Comparison of ENCODE assay signal across 26 cellular contexts in genomic region chr7:112437038-112437437, GRCh38. TPM values are rescaled to one million over a fixed set of nuclear protein-coding genes. Genes with fewer than 3 reads are reported as not detected.
DNase-seq lines count a peak whose midpoint lies in the region; ATAC-seq and TF ChIP-seq lines count a peak whose summit lies in the region.
"Had no signal": no experiment of that assay in that cellular context is flagged by ENCODE, and none has a peak within 500 bp of the region (broad histone marks: within the 10 kb centered on the region; RNA-seq: fewer than 3 reads in every experiment).

No MANE protein-coding gene starts in this region.

- H3K36me3 Mint-ChIP-seq in activated CD4-positive, alpha-beta T cell treated with anti-CD3 and anti-CD28 coated beads, Interleukin-2, amount 10 ng/mL, durations not matched to agents 24 days and 14 days (ENCODE audit: low read depth): no peaks in the 10 kb centered on the region
- H3K36me3 Mint-ChIP-seq: activated CD4-positive, alpha-beta memory T cell treated with anti-CD3 and anti-CD28 coated beads for 36 hours; brain; stimulated activated memory B cell treated with anti-CD40 and anti-IgM and Interleukin-4, amounts not matched to agents 10 μg/mL and 1 μg/mL and 100 μg/mL, for 72 hours; WTC11 had no signal

- no peaks in the 10 kb centered on the region for H3K9me3 Mint-ChIP-seq in activated CD4-positive, alpha-beta T cell treated with anti-CD3 and anti-CD28 coated beads, Interleukin-2, amount 10 ng/mL, durations not matched to agents 24 days and 14 days
- H3K9me3 Mint-ChIP-seq: activated CD4-positive, alpha-beta memory T cell treated with anti-CD3 and anti-CD28 coated beads for 36 hours; CD8-positive, alpha-beta memory T cell; stimulated activated memory B cell treated with anti-CD40 and anti-IgM and Interleukin-4, amounts not matched to agents 10 μg/mL and 1 μg/mL and 100 μg/mL, for 72 hours; T-helper 2 cell treated with Interferon-gamma antibody and Interleukin-4, amounts not matched to agents 5 μg/mL and 100 μg/mL, for 36 hours; WTC11 had no signal

- H3K27me3 ChIP-seq in PC-3 (ENCODE audit: low read length) (no peaks in the 10 kb centered on the region), gastrocnemius medialis (no peaks in the 10 kb centered on the region)

- no TSS peak for BruUV-seq in PC-3 (replicated peaks; lab: Mats Ljungman, UMichigan)

- in situ Hi-C loops in gastrocnemius medialis (cut with MboI; ENCODE audit: low sequenced_read_pairs in 4 of 4): no loop called here

- no peak for TF ChIP-seq CTCF in PC-3 (conservative IDR thresholded peaks at IDR 0.05; ENCODE audit: low read depth, low read length)
- TF ChIP-seq CTCF in epithelial cell of esophagus (IDR thresholded peaks at IDR 0.05; ENCODE audit: insufficient read depth, low read depth, low read length, missing control alignments): no peak
- TF ChIP-seq CTCF in gastrocnemius medialis (IDR thresholded peaks at IDR 0.05 in 4 of 5, conservative IDR thresholded peaks at IDR 0.05 in 1 of 5): no peak

- peak; percentile 77 for DNase-seq in EH (ENCODE audit: low read depth)
- peak; percentile 55 for DNase-seq in PC-3
- peak; percentile 63 for DNase-seq in epithelial cell of esophagus (ENCODE audit: low read depth)
- no peak for DNase-seq in gastrocnemius medialis
- DNase-seq in stimulated activated CD4-positive, alpha-beta T cell treated with anti-CD3 and anti-CD28 coated beads, Interleukin-2, amount 100 ng/mL, for 48 hours: no peak
- no peak for DNase-seq in NCI-H2081 (lab: John Stamatoyannopoulos, UW)
- no peak for DNase-seq in activated CD4-positive, alpha-beta T cell treated with anti-CD3 and anti-CD28 coated beads, Interleukin-2, amount 10 ng/mL, durations not matched to agents 24 days and 14 days
- no peak for DNase-seq in cerebellum (ENCODE audit: low spot score)
- DNase-seq: activated CD4-positive, alpha-beta memory T cell treated with anti-CD3 and anti-CD28 coated beads for 36 hours; activated effector memory CD4-positive, alpha-beta T cell treated with Interleukin-2 at 50 U/mL for 16 hours; CD8-positive, alpha-beta memory T cell; DMS53; glutamatergic neuron; mucosa of descending colon; NCI-H1417; NCI-H526; nephron progenitor cell; posterior cingulate gyrus; RPMI8226; stimulated activated CD4-positive, alpha-beta T cell treated with anti-CD3 and anti-CD28 coated beads, Interleukin-2, amount 100 ng/mL, for 24 hours had no signal

- no peak overlapping the region for H3K4me3 Mint-ChIP-seq in activated CD4-positive, alpha-beta T cell treated with anti-CD3 and anti-CD28 coated beads, Interleukin-2, amount 10 ng/mL, durations not matched to agents 24 days and 14 days
- H3K4me3 Mint-ChIP-seq: activated CD4-positive, alpha-beta memory T cell treated with anti-CD3 and anti-CD28 coated beads for 36 hours; brain; CD8-positive, alpha-beta memory T cell; nephron progenitor cell; stimulated activated memory B cell treated with anti-CD40 and anti-IgM and Interleukin-4, amounts not matched to agents 10 μg/mL and 1 μg/mL and 100 μg/mL, for 72 hours; T-helper 2 cell treated with Interferon-gamma antibody and Interleukin-4, amounts not matched to agents 5 μg/mL and 100 μg/mL, for 36 hours; WTC11 had no signal

- H3K79me2 ChIP-seq in PC-3 (ENCODE audit: low read length): no peaks in the 10 kb centered on the region

- no peaks in the 10 kb centered on the region for H3K4me1 Mint-ChIP-seq in activated CD4-positive, alpha-beta T cell treated with anti-CD3 and anti-CD28 coated beads, Interleukin-2, amount 10 ng/mL, durations not matched to agents 24 days and 14 days
- H3K4me1 Mint-ChIP-seq: CD8-positive, alpha-beta memory T cell; nephron progenitor cell; stimulated activated memory B cell treated with anti-CD40 and anti-IgM and Interleukin-4, amounts not matched to agents 10 μg/mL and 1 μg/mL and 100 μg/mL, for 72 hours; WTC11 had no signal

- intact Hi-C loops in PC-3 (cut with micrococcal nuclease): no loop called here
- intact Hi-C loops in gastrocnemius medialis (cut with DNase I; ENCODE audit: low total_unique reads): no loop called here
- intact Hi-C loops in activated CD4-positive, alpha-beta T cell treated with anti-CD3 and anti-CD28 coated beads, Interleukin-2, amount 10 ng/mL, durations not matched to agents 24 days and 14 days (cut with micrococcal nuclease): no loop called here

- TF ChIP-seq POLR2A in gastrocnemius medialis (IDR thresholded peaks at IDR 0.05): no peak

- POLR2A ChIA-PET in PC-3 (lab: Charles Lee; ENCODE audit: unreplicated experiment): no interaction called here

- H4K20me1 ChIP-seq in PC-3 (ENCODE audit: low read length): no peaks in the 10 kb centered on the region

- H3K27ac ChIP-seq in PC-3 (ENCODE audit: low read length): no peak overlapping the region
- H3K27ac ChIP-seq in gastrocnemius medialis: peak overlapping the region in 2 of 4 donors; percentile 34 to 59

- H3K4me1 ChIP-seq in PC-3 (ENCODE audit: insufficient read depth, low read length) (peaks cover 20% of the 10 kb centered on the region), gastrocnemius medialis (peaks cover 6 to 12% of the 10 kb centered on the region in 2 donors)

- H3K27me3 Mint-ChIP-seq in activated CD4-positive, alpha-beta T cell treated with anti-CD3 and anti-CD28 coated beads, Interleukin-2, amount 10 ng/mL, durations not matched to agents 24 days and 14 days: peaks cover 18% of the 10 kb centered on the region
- H3K27me3 Mint-ChIP-seq: stimulated activated memory B cell treated with anti-CD40 and anti-IgM and Interleukin-4, amounts not matched to agents 10 μg/mL and 1 μg/mL and 100 μg/mL, for 72 hours had no signal

- ATAC-seq in PC-3: peak; percentile 83
- peak; percentile 93 to 94 for ATAC-seq in gastrocnemius medialis
- ATAC-seq: GM12878; left lobe of liver; mucosa of descending colon; stimulated activated memory B cell treated with anti-CD40 and anti-IgM and Interleukin-4, amounts not matched to agents 10 μg/mL and 1 μg/mL and 100 μg/mL, for 72 hours; WTC11 had no signal

- no peak overlapping the region for H2AFZ ChIP-seq in PC-3 (ENCODE audit: low read length)

- CTCF ChIA-PET in PC-3 (lab: Charles Lee): no interaction called here

- no peak overlapping the region for H3K9ac ChIP-seq in PC-3 (ENCODE audit: low read length)

- no peak overlapping the region for H3K27ac Mint-ChIP-seq in activated CD4-positive, alpha-beta T cell treated with anti-CD3 and anti-CD28 coated beads, Interleukin-2, amount 10 ng/mL, durations not matched to agents 24 days and 14 days
- H3K27ac Mint-ChIP-seq: activated CD4-positive, alpha-beta memory T cell treated with anti-CD3 and anti-CD28 coated beads for 36 hours; brain; CD8-positive, alpha-beta memory T cell; nephron progenitor cell; stimulated activated memory B cell treated with anti-CD40 and anti-IgM and Interleukin-4, amounts not matched to agents 10 μg/mL and 1 μg/mL and 100 μg/mL, for 72 hours; T-helper 2 cell treated with Interferon-gamma antibody and Interleukin-4, amounts not matched to agents 5 μg/mL and 100 μg/mL, for 36 hours; WTC11 had no signal

- no peaks in the 10 kb centered on the region for H3K9me3 ChIP-seq in PC-3 (ENCODE audit: low read length)
- no peaks in the 10 kb centered on the region for H3K9me3 ChIP-seq in gastrocnemius medialis
- H3K9me3 ChIP-seq: mucosa of descending colon had no signal

- no peaks in the 10 kb centered on the region for H3F3A ChIP-seq in PC-3 (ENCODE audit: low read length, unreplicated experiment)

- H3K9me2 ChIP-seq in PC-3 (replicated peaks; ENCODE audit: low read length): no peaks in the 10 kb centered on the region

- H3K4me3 ChIP-seq in PC-3 (ENCODE audit: low read length): no peak overlapping the region
- H3K4me3 ChIP-seq in epithelial cell of esophagus (ENCODE audit: low read length): no peak overlapping the region
- H3K4me3 ChIP-seq in gastrocnemius medialis: no peak overlapping the region
- H3K4me3 ChIP-seq: GM12878, mucosa of descending colon had no signal

- H3K4me2 ChIP-seq in PC-3 (ENCODE audit: low read length): no peak overlapping the region

- H3K36me3 ChIP-seq in PC-3 (ENCODE audit: low read depth, low read length) (no peaks in the 10 kb centered on the region), gastrocnemius medialis (no peaks in the 10 kb centered on the region)

RNA-seq across cellular contexts. Expression of gene IFRD1, which starts 13.2 kb away (rescaled TPM):
- total RNA-seq in PC-3 (2014; rRNA removed) (72.6 and 73.4 TPM in 2 replicates), gastrocnemius medialis (10 to 100 TPM; 37.8 to 70.8 (median 50.1) TPM), cerebellum (70.8 TPM)
- 70.7 and 72.8 TPM in 2 replicates for total RNA-seq in activated CD4-positive, alpha-beta T cell treated with anti-CD3 and anti-CD28 coated beads, Interleukin-2, amount 10 ng/mL, durations not matched to agents 24 days and 14 days

RNA-seq across cellular contexts. Expression of gene LSMEM1, which starts 43.8 kb away (rescaled TPM):
- total RNA-seq in PC-3 (2014; rRNA removed) (0.15 and 0.29 TPM in 2 replicates), gastrocnemius medialis (10 to 100 TPM in 1 of 4 donors, 1 to 10 TPM in 3; 2.2 to 18.4 (median 5.5) TPM), cerebellum (1.3 TPM)
- 1.0 and 1.2 TPM in 2 replicates for total RNA-seq in activated CD4-positive, alpha-beta T cell treated with anti-CD3 and anti-CD28 coated beads, Interleukin-2, amount 10 ng/mL, durations not matched to agents 24 days and 14 days

Comparison
In these comparisons a context has a peak if more than half of its experiments do, and no peak if none do; other contexts are left out.
1. DNase-seq: peak in EH (single experiment), PC-3 (single experiment) and epithelial cell of esophagus (single experiment); none in gastrocnemius medialis (0 of 2), stimulated activated CD4-positive, alpha-beta T cell treated with anti-CD3 and anti-CD28 coated beads, Interleukin-2, amount 100 ng/mL, for 48 hours (0 of 2), NCI-H2081 (0 of 2), activated CD4-positive, alpha-beta T cell treated with anti-CD3 and anti-CD28 coated beads, Interleukin-2, amount 10 ng/mL, durations not matched to agents 24 days and 14 days (single experiment) and cerebellum (single experiment).